Comparison of ENCODE assay signal across 13 cellular contexts in the genomic region with DNA sequence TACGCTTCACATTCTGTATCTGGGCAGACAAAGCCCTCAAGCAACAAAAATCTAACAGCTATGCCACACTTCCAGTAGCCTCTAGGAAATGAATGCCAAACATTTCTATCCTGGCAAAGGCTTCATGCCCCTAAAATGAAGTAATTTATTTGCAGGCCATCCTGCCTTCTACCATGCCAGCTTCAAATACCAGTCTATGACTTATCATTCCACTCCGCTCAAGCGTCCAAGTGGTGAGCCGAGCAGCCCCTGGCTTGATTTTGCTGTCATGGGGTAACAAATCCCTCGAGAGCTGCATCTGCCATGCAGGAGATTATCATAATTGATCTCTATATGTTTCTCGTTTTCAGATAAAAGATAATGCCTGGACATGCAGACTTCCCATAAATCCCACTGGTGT.
A peak's percentile ranks its signal among the peaks of the same experiment; 100 is the strongest.
DNase-seq lines count a peak whose midpoint lies in the region; ATAC-seq and TF ChIP-seq lines count a peak whose summit lies in the region.
"Had no signal": no experiment of that assay in that cellular context is flagged by ENCODE, and none has a peak within 500 bp of the region (broad histone marks: within the 10 kb centered on the region; RNA-seq: fewer than 3 reads in every experiment).

No MANE protein-coding gene starts in this region.

- TF ChIP-seq CTCF in right atrium auricular region (IDR thresholded peaks at IDR 0.05) (no peak), kidney epithelial cell (IDR thresholded peaks at IDR 0.05; ENCODE audit: insufficient read depth, low read length, poor library complexity, severe bottlenecking) (no peak)

- H3K9me3 ChIP-seq in right atrium auricular region, result no peaks in the 10 kb centered on the region
- H3K9me3 ChIP-seq: colonic mucosa had no signal

- peak; percentile 86 for ATAC-seq in Right ventricle myocardium superior (ENCODE audit: poor library complexity)
- ATAC-seq in GM21447 (IDR thresholded peaks at IDR 0.05; ENCODE audit: unreplicated experiment), result no peak
- ATAC-seq in HG03460 (IDR thresholded peaks at IDR 0.05; ENCODE audit: unreplicated experiment), result no peak
- ATAC-seq: HCT116, Panc1 had no signal

- H3K4me1 ChIP-seq in right atrium auricular region, result peaks cover 0 to 38% of the 10 kb centered on the region in 2 donors
- H3K4me1 ChIP-seq: colonic mucosa had no signal

- no peaks in the 10 kb centered on the region for H3K27me3 ChIP-seq in right atrium auricular region
- no peaks in the 10 kb centered on the region for H3K27me3 ChIP-seq in kidney epithelial cell (ENCODE audit: control insufficient read depth, insufficient read depth, low read length)
- H3K27me3 ChIP-seq: colonic mucosa had no signal

- peak overlapping the region in 1 of 2 donors; percentile 54 for H3K27ac ChIP-seq in right atrium auricular region
- H3K27ac ChIP-seq: colonic mucosa had no signal

- H3K36me3 ChIP-seq in right atrium auricular region (no peaks in the 10 kb centered on the region), kidney epithelial cell (ENCODE audit: control insufficient read depth, insufficient read depth, low read length) (no peaks in the 10 kb centered on the region)
- H3K36me3 ChIP-seq: colonic mucosa had no signal

- intact Hi-C loops in Right ventricle myocardium superior (cut with DNase I), result no loop called here

- H3K4me3 ChIP-seq in right atrium auricular region (no peak overlapping the region), kidney epithelial cell (ENCODE audit: low read depth, low read length) (no peak overlapping the region)
- H3K4me3 ChIP-seq: colonic mucosa had no signal

- DNase-seq in Right ventricle myocardium superior (no peak), right atrium auricular region (ENCODE audit: low spot score) (no peak), astrocyte of the hippocampus (ENCODE audit: low read depth, low spot score) (peak; percentile 85), kidney epithelial cell (ENCODE audit: low read depth) (peak; percentile 52), NCI-H2227 (lab: John Stamatoyannopoulos, UW; ENCODE audit: unreplicated experiment) (no peak), COLO829 (ENCODE audit: low spot score) (no peak)
- DNase-seq: colonic mucosa, Karpas-422, NCI-H2171 had no signal

Comparison
In these comparisons a context has a peak if more than half of its experiments do, and no peak if none do; other contexts are left out.
1. DNase-seq: peak in astrocyte of the hippocampus (single experiment) and kidney epithelial cell (single experiment); none in Right ventricle myocardium superior (single experiment), right atrium auricular region (single experiment), NCI-H2227 (single experiment) and COLO829 (single experiment).